In the genomic region with DNA sequence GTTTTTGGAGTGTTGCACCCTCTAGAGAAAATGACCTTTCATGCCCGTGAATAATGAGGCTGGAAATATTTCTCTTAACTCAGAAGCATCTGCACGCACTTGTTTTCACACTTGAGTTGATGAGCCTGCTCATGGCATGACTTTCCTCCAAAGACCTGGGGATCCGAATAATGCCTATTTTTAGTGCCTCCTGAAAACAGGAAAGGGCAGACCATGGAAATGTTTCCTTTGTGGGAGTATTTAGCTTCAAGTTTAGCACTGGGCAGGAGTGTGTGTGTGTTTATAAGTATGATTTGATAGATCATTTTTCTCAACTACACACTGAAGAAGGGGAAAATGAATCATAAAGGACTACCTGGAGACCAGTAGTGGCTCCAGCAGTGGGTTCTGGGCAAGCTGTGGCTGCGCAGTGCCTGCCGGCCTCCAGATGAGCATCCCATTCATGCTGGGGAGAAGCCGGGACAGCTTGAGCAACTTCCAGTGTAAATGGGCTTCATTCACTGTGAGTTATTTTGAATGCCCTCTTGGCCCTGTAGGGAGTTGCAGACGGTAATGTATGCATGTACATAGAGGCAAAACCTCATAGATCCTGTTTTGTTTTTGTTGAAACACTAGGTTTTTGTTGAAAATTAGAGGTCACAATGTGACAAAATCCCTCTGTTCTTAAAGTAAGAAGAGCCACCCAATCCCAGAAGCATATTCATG, we compare ENCODE assay signal across 16 cellular contexts.
"Had no signal": no experiment of that assay in that cellular context is flagged by ENCODE, and none has a peak within 500 bp of the region (broad histone marks: within the 10 kb centered on the region; RNA-seq: fewer than 3 reads in every experiment).

No MANE protein-coding gene starts in this region.

- H3K27ac Mint-ChIP-seq: activated CD4-positive, alpha-beta memory T cell treated with anti-CD3 and anti-CD28 coated beads for 36 hours; activated CD4-positive, alpha-beta T cell treated with anti-CD3 and anti-CD28 coated beads for 36 hours; activated naive CD8-positive, alpha-beta T cell treated with anti-CD3 and anti-CD28 coated beads for 36 hours; dendritic cell treated with granulocyte-macrophage colony-stimulating factor and Interleukin-4, amounts not matched to agents 40 ng/mL and 50 ng/mL, for 4 days; effector memory CD8-positive, alpha-beta T cell had no signal

- H3K36me3 Mint-ChIP-seq: activated CD4-positive, alpha-beta memory T cell treated with anti-CD3 and anti-CD28 coated beads for 36 hours; activated naive CD8-positive, alpha-beta T cell treated with anti-CD3 and anti-CD28 coated beads for 36 hours; natural killer cell treated with Interleukin-12 subunit alpha and Interleukin-12 subunit beta and Interleukin-15 and Interleukin-18, amount 100 ng/mL, for 72 hours had no signal

- DNase-seq: activated CD4-positive, alpha-beta memory T cell treated with anti-CD3 and anti-CD28 coated beads for 36 hours; activated CD4-positive, alpha-beta T cell treated with anti-CD3 and anti-CD28 coated beads for 36 hours; activated naive CD4-positive, alpha-beta T cell; activated naive CD8-positive, alpha-beta T cell treated with anti-CD3 and anti-CD28 coated beads for 36 hours; activated T-cell treated with anti-CD3 and anti-CD28 coated beads for 4 hours; amniotic stem cell; effector memory CD8-positive, alpha-beta T cell; foreskin fibroblast; stimulated activated CD4-positive, alpha-beta T cell treated with anti-CD3 and anti-CD28 coated beads, Interleukin-2, amount 100 ng/mL, for 24 hours; stimulated activated naive CD4-positive, alpha-beta T cell treated with Interleukin-2 at 50 U/mL for 16 hours; T-helper 2 cell; tibial artery had no signal

- H3K9me3 Mint-ChIP-seq: activated CD4-positive, alpha-beta memory T cell treated with anti-CD3 and anti-CD28 coated beads for 36 hours; activated naive CD8-positive, alpha-beta T cell treated with anti-CD3 and anti-CD28 coated beads for 36 hours; dendritic cell treated with granulocyte-macrophage colony-stimulating factor and Interleukin-4, amounts not matched to agents 40 ng/mL and 50 ng/mL, for 4 days; effector memory CD8-positive, alpha-beta T cell; natural killer cell treated with Interleukin-12 subunit alpha and Interleukin-12 subunit beta and Interleukin-15 and Interleukin-18, amount 100 ng/mL, for 72 hours had no signal

- H3K27ac ChIP-seq: cardiac muscle cell, epithelial cell of prostate, tibial artery had no signal

- H3K4me3 ChIP-seq: cardiac muscle cell, tibial artery had no signal

- H3K4me1 Mint-ChIP-seq: activated CD4-positive, alpha-beta T cell treated with anti-CD3 and anti-CD28 coated beads for 36 hours; activated naive CD8-positive, alpha-beta T cell treated with anti-CD3 and anti-CD28 coated beads for 36 hours had no signal

- H3K9me3 ChIP-seq: tibial artery had no signal

- H3K27me3 ChIP-seq: cardiac muscle cell, tibial artery had no signal

- ATAC-seq: activated CD4-positive, alpha-beta T cell treated with anti-CD3 and anti-CD28 coated beads for 36 hours; effector memory CD8-positive, alpha-beta T cell; natural killer cell treated with Interleukin-12 subunit alpha and Interleukin-12 subunit beta and Interleukin-15 and Interleukin-18, amount 100 ng/mL, for 72 hours had no signal

- H3K4me3 Mint-ChIP-seq: activated CD4-positive, alpha-beta memory T cell treated with anti-CD3 and anti-CD28 coated beads for 36 hours; activated CD4-positive, alpha-beta T cell treated with anti-CD3 and anti-CD28 coated beads for 36 hours; activated naive CD8-positive, alpha-beta T cell treated with anti-CD3 and anti-CD28 coated beads for 36 hours; dendritic cell treated with granulocyte-macrophage colony-stimulating factor and Interleukin-4, amounts not matched to agents 40 ng/mL and 50 ng/mL, for 4 days; effector memory CD8-positive, alpha-beta T cell; natural killer cell treated with Interleukin-12 subunit alpha and Interleukin-12 subunit beta and Interleukin-15 and Interleukin-18, amount 100 ng/mL, for 72 hours had no signal

- H3K27me3 Mint-ChIP-seq: activated CD4-positive, alpha-beta memory T cell treated with anti-CD3 and anti-CD28 coated beads for 36 hours; activated naive CD8-positive, alpha-beta T cell treated with anti-CD3 and anti-CD28 coated beads for 36 hours; dendritic cell treated with granulocyte-macrophage colony-stimulating factor and Interleukin-4, amounts not matched to agents 40 ng/mL and 50 ng/mL, for 4 days had no signal

- H3K36me3 ChIP-seq: cardiac muscle cell, tibial artery had no signal
